Comparison of ENCODE assay signal across 16 cellular contexts in the genomic region with DNA sequence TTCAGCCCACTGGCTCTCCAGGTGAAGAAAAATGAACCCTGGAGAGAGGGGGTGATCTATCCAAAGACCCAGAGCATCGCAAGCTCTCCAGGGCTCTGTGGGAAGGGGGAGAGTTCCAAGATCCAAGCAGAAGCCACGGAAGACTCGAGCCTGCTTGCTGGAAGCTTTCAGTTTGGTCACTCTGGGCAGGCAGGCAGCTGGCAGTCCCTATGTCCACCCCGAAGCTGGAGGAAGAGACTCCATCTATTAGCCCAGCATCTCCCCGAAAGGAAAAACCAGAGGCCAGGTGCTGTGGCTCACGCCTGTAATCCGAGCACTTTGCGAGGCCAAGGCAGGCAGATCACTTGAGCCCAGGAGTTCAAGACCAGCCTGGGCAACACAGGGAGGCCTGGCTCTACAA. TPM values are rescaled to one million over a fixed set of nuclear protein-coding genes. Genes with fewer than 3 reads are reported as not detected.
DNase-seq lines count a peak whose midpoint lies in the region; ATAC-seq and TF ChIP-seq lines count a peak whose summit lies in the region.
"Had no signal": no experiment of that assay in that cellular context is flagged by ENCODE, and none has a peak within 500 bp of the region (broad histone marks: within the 10 kb centered on the region; RNA-seq: fewer than 3 reads in every experiment).

No MANE protein-coding gene starts in this region.

- H3K4me3 ChIP-seq in AG04450 (ENCODE audit: low read depth, low read length) (no peak overlapping the region), adipocyte (ENCODE audit: low read length) (peak overlapping the region; percentile 69), lower lobe of right lung (no peak overlapping the region), skeletal muscle satellite cell (ENCODE audit: low read length) (peak overlapping the region; percentile 1)

- H3K9me3 ChIP-seq in AG04450 (ENCODE audit: control insufficient read depth, insufficient read depth, low read length) (no peaks in the 10 kb centered on the region), adipocyte (ENCODE audit: control insufficient read depth, low read length) (no peaks in the 10 kb centered on the region), lower lobe of right lung (no peaks in the 10 kb centered on the region), skeletal muscle satellite cell (replicated peaks; ENCODE audit: low read length) (no peaks in the 10 kb centered on the region)

- no peak for DNase-seq in AG04450 (ENCODE audit: low read depth, low spot score)
- no peak for DNase-seq in adipocyte (ENCODE audit: low read depth)
- DNase-seq in lower lobe of right lung, result no peak
- no peak for DNase-seq in NCI-H2227 (lab: John Stamatoyannopoulos, UW; ENCODE audit: unreplicated experiment)
- DNase-seq in left lobe of liver (ENCODE audit: low spot score), result no peak
- DNase-seq: activated CD4-positive, CD25-positive, alpha-beta regulatory T cell; activated naive CD8-positive, alpha-beta T cell treated with anti-CD3 and anti-CD28 coated beads, Interleukin-2, amount 10 ng/mL, durations not matched to agents 7 days and 5 days; immature natural killer cell; naive B cell; NCI-H1092 treated with DMSO at 0.1 percent for 48 hours; NCI-H446 treated with DMSO at 0.1 percent for 48 hours; OCI-M1; stimulated activated CD4-positive, alpha-beta T cell treated with anti-CD3 and anti-CD28 coated beads, Interleukin-12 subunit alpha, Interleukin-12 subunit beta, amount 100 ng/mL, for 4 hours had no signal

- H3K4me1 ChIP-seq in adipocyte (ENCODE audit: control insufficient read depth, insufficient read depth, low read length) (peaks cover 67% of the 10 kb centered on the region), lower lobe of right lung (no peaks in the 10 kb centered on the region), skeletal muscle satellite cell (ENCODE audit: control insufficient read depth, insufficient read depth, low read length) (peaks cover 61% of the 10 kb centered on the region)

- POLR2A ChIA-PET in AG04450 (lab: Yijun Ruan, JAX), result interaction anchor here (1.4 to 6.9 kb wide), 11 partner anchors 10 to 74 kb away, joined by 4 to 272 read pairs (median 11); a partner anchor contains a TSS

- CTCF ChIA-PET in AG04450 (lab: Charles Lee), result interaction anchor here (0.7 to 2.5 kb wide), 3 partner anchors 11 to 43 kb away, joined by 3 to 28 read pairs (median 9); no protein-coding TSS in a partner anchor

- peak overlapping the region; percentile 63 for H3K4me2 ChIP-seq in skeletal muscle satellite cell (ENCODE audit: low read length)

- no peaks in the 10 kb centered on the region for H3K27me3 ChIP-seq in AG04450 (ENCODE audit: control insufficient read depth, insufficient read depth, low read length)
- H3K27me3 ChIP-seq in adipocyte (replicated peaks; ENCODE audit: control insufficient read depth, insufficient read depth, low read length), result no peaks in the 10 kb centered on the region
- no peaks in the 10 kb centered on the region for H3K27me3 ChIP-seq in lower lobe of right lung (ENCODE audit: low read depth)
- no peaks in the 10 kb centered on the region for H3K27me3 ChIP-seq in skeletal muscle satellite cell (ENCODE audit: control insufficient read depth, insufficient read depth, low read length)

- peak overlapping the region; percentile 98 for H3K9ac ChIP-seq in adipocyte (ENCODE audit: low read length)
- H3K9ac ChIP-seq in skeletal muscle satellite cell (ENCODE audit: low read depth, low read length), result peak overlapping the region; percentile 76

- H3K27ac ChIP-seq in AG04450 (ENCODE audit: low read depth, low read length) (peak overlapping the region; percentile 100), lower lobe of right lung (peak overlapping the region; percentile 68)

- TF ChIP-seq CTCF in AG04450 (IDR thresholded peaks at IDR 0.05; ENCODE audit: low read depth, low read length), result no peak
- TF ChIP-seq CTCF in lower lobe of right lung (IDR thresholded peaks at IDR 0.05), result no peak

- no peak for ATAC-seq in lower lobe of right lung
- ATAC-seq in HG03442 (IDR thresholded peaks at IDR 0.05; ENCODE audit: unreplicated experiment), result no peak
- ATAC-seq in left lobe of liver, result no peak
- ATAC-seq in HG02973 (IDR thresholded peaks at IDR 0.05; ENCODE audit: unreplicated experiment), result no peak

- H3K36me3 ChIP-seq in adipocyte (ENCODE audit: control insufficient read depth, insufficient read depth, low read length, severe bottlenecking) (no peaks in the 10 kb centered on the region), lower lobe of right lung (no peaks in the 10 kb centered on the region), skeletal muscle satellite cell (ENCODE audit: insufficient read depth, low read length) (no peaks in the 10 kb centered on the region)

- intact Hi-C loops in lower lobe of right lung (cut with DNase I), result no loop called here

RNA-seq across cellular contexts. Expression of a gene that starts 10.7 kb away (rescaled TPM):
- 5,773 and 5,780 TPM in 2 replicates for polyA plus RNA-seq in AG04450 (2011; rRNA removed)
- 4,970 and 6,372 TPM in 2 replicates for polyA minus RNA-seq in AG04450 (2011; rRNA and poly(A)+ RNA removed)
- total RNA-seq in lower lobe of right lung (904 TPM), left lobe of liver (90.7 TPM)
- 652 and 1,273 TPM in 2 replicates for total RNA-seq in skeletal muscle satellite cell (2012; rRNA removed)

Comparison
In these comparisons a context has a peak if more than half of its experiments do, and no peak if none do; other contexts are left out.
1. H3K4me3 ChIP-seq: peak in adipocyte (single experiment) and skeletal muscle satellite cell (single experiment); none in AG04450 (single experiment) and lower lobe of right lung (single experiment).